Comparison of ENCODE assay signal across 30 cellular contexts in genomic region chr12:15240898-15241297, GRCh38. TPM values are rescaled to one million over a fixed set of nuclear protein-coding genes. Genes with fewer than 3 reads are reported as not detected.
"Had no signal": no experiment of that assay in that cellular context is flagged by ENCODE, and none has a peak within 500 bp of the region (broad histone marks: within the 10 kb centered on the region; RNA-seq: fewer than 3 reads in every experiment).

No MANE protein-coding gene starts in this region.

- H3K36me3 ChIP-seq: left ventricle myocardium inferior, neural progenitor cell, neutrophil, right atrium auricular region, suprapubic skin, thoracic aorta, tibial artery, upper lobe of right lung had no signal

- H2AFZ ChIP-seq: neural progenitor cell, parathyroid adenoma had no signal

- H3K79me2 ChIP-seq: parathyroid adenoma had no signal

- H3K9me3 ChIP-seq: left ventricle myocardium inferior, neutrophil, right atrium auricular region, suprapubic skin, thoracic aorta, tibial artery, upper lobe of right lung had no signal

- H3K27me3 ChIP-seq: right atrium auricular region, suprapubic skin, tibial artery had no signal

- H3K27ac ChIP-seq: left ventricle myocardium inferior, neural progenitor cell, neutrophil, parathyroid adenoma, right atrium auricular region, skin epidermis, suprapubic skin, thoracic aorta, tibial artery, upper lobe of right lung had no signal

- H3K36me3 Mint-ChIP-seq: mesothelial cell of epicardium; natural killer cell; neural progenitor cell; stimulated activated effector memory CD8-positive, alpha-beta T cell treated with anti-CD3 and anti-CD28 coated beads, Interleukin-12 subunit alpha, Interleukin-12 subunit beta, amount 100 ng/mL, for 72 hours had no signal

- H3K4me2 ChIP-seq: neural progenitor cell had no signal

- H3K4me1 ChIP-seq: left ventricle myocardium inferior, neural progenitor cell, parathyroid adenoma, right atrium auricular region, suprapubic skin, tibial artery, upper lobe of right lung had no signal

- ATAC-seq: natural killer cell; sciatic nerve; stimulated activated effector memory CD8-positive, alpha-beta T cell treated with anti-CD3 and anti-CD28 coated beads, Interleukin-12 subunit alpha, Interleukin-12 subunit beta, amount 100 ng/mL, for 72 hours; upper lobe of right lung had no signal

- H3K9ac ChIP-seq: neural progenitor cell, parathyroid adenoma had no signal

- H3K9me3 Mint-ChIP-seq: nephron progenitor cell; neural progenitor cell; stimulated activated naive CD8-positive, alpha-beta T cell treated with anti-CD3 and anti-CD28 coated beads, Interleukin-15, Interleukin-2, amounts not matched to agents 100 ng/mL and 50 ng/mL, for 24 hours had no signal

- H3K27ac Mint-ChIP-seq: mesothelial cell of epicardium; naive B cell; natural killer cell; nephron progenitor cell; neural progenitor cell; progenitor cell of endocrine pancreas; stimulated activated effector memory CD8-positive, alpha-beta T cell treated with anti-CD3 and anti-CD28 coated beads, Interleukin-12 subunit alpha, Interleukin-12 subunit beta, amount 100 ng/mL, for 72 hours; stimulated activated naive CD8-positive, alpha-beta T cell treated with anti-CD3 and anti-CD28 coated beads, Interleukin-15, Interleukin-2, amounts not matched to agents 100 ng/mL and 50 ng/mL, for 24 hours had no signal

- H3K4me3 Mint-ChIP-seq: mesothelial cell of epicardium; naive B cell; natural killer cell; nephron progenitor cell; neural progenitor cell; stimulated activated effector memory CD8-positive, alpha-beta T cell treated with anti-CD3 and anti-CD28 coated beads, Interleukin-12 subunit alpha, Interleukin-12 subunit beta, amount 100 ng/mL, for 72 hours; stimulated activated naive CD8-positive, alpha-beta T cell treated with anti-CD3 and anti-CD28 coated beads, Interleukin-15, Interleukin-2, amounts not matched to agents 100 ng/mL and 50 ng/mL, for 24 hours had no signal

- H3K4me3 ChIP-seq: left ventricle myocardium inferior, lung, neural progenitor cell, right atrium auricular region, skin epidermis, suprapubic skin, thoracic aorta, tibial artery, upper lobe of right lung had no signal

- DNase-seq: hippocampal formation; islet precursor cell; left ventricle myocardium inferior; mesendoderm; naive B cell; natural killer cell; nephron progenitor cell; occipital lobe; stimulated activated CD4-positive, alpha-beta T cell treated with anti-CD3 and anti-CD28 coated beads, Interleukin-12 subunit alpha, Interleukin-12 subunit beta, amount 100 ng/mL, for 4 hours; stimulated activated CD4-positive, alpha-beta T cell treated with anti-CD3 and anti-CD28 coated beads, Interleukin-15, amount 100 ng/mL, for 24 hours; stimulated activated CD4-positive, alpha-beta T cell treated with anti-CD3 and anti-CD28 coated beads, Interleukin-2, amount 100 ng/mL, for 24 hours; stimulated activated CD4-positive, alpha-beta T cell treated with anti-CD3 and anti-CD28 coated beads, Interleukin-4, amount 100 ng/mL, for 1 hour; stimulated activated naive CD4-positive, alpha-beta T cell; tibial artery; trophoblast cell; upper lobe of right lung had no signal

- H3K4me1 Mint-ChIP-seq: mesothelial cell of epicardium; naive B cell; natural killer cell; nephron progenitor cell; neural progenitor cell; stimulated activated effector memory CD8-positive, alpha-beta T cell treated with anti-CD3 and anti-CD28 coated beads, Interleukin-12 subunit alpha, Interleukin-12 subunit beta, amount 100 ng/mL, for 72 hours had no signal

RNA-seq across cellular contexts. Expression of gene RERG, which starts 19.7 kb away (rescaled TPM):
- total RNA-seq: mononuclear cell, natural killer cell had no signal
